In the genomic region with DNA sequence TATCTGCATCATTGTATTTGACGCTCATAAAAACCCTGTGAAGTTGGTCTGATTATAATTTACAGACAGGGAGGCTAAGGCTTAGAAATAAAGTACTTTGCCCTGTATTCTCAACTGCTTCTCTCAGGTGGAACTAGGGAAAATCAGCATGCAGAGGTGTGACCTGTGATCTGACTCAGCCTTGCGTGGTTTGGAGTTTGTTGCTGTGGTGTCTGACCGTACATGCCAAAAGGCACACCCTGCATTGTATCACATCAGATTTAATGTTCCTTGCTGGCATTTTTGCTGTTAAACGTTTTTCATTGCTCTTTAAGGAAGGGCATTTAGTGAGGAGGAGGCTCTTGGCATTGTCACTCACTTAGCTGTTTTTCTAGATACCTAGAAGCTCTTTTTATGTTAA, we compare ENCODE assay signal across 12 cellular contexts. TPM values are rescaled to one million over a fixed set of nuclear protein-coding genes. Genes with fewer than 3 reads are reported as not detected.
DNase-seq lines count a peak whose midpoint lies in the region; ATAC-seq, FAIRE-seq and TF ChIP-seq lines count a peak whose summit lies in the region.
"Had no signal": no experiment of that assay in that cellular context is flagged by ENCODE, and none has a peak within 500 bp of the region (broad histone marks: within the 10 kb centered on the region; RNA-seq: fewer than 3 reads in every experiment).

No MANE protein-coding gene starts in this region.

- H3K9me3 Mint-ChIP-seq in activated CD8-positive, alpha-beta T cell treated with anti-CD3 and anti-CD28 coated beads for 36 hours, result no peaks in the 10 kb centered on the region
- H3K9me3 Mint-ChIP-seq in activated CD8-positive, alpha-beta T cell treated with anti-CD3 and anti-CD28 coated beads, Interleukin-2, amount 10 ng/mL, durations not matched to agents 7 days and 5 days (ENCODE audit: insufficient read depth), result no peaks in the 10 kb centered on the region
- no peaks in the 10 kb centered on the region for H3K9me3 Mint-ChIP-seq in stimulated activated effector memory CD8-positive, alpha-beta T cell treated with anti-CD3 and anti-CD28 coated beads, Interleukin-12 subunit alpha, Interleukin-12 subunit beta, amount 100 ng/mL, for 72 hours
- H3K9me3 Mint-ChIP-seq: stimulated activated memory B cell treated with anti-CD40 and anti-IgM and Interleukin-4, amounts not matched to agents 10 μg/mL and 1 μg/mL and 100 μg/mL, for 72 hours had no signal

- no peaks in the 10 kb centered on the region for H3K79me2 ChIP-seq in endothelial cell of umbilical vein (ENCODE audit: control insufficient read depth, insufficient read depth, low read length)

- TF ChIP-seq POLR2A in endothelial cell of umbilical vein (IDR thresholded peaks at IDR 0.05; ENCODE audit: low read depth, low read length), result no peak

- H3K27me3 Mint-ChIP-seq in activated CD8-positive, alpha-beta T cell treated with anti-CD3 and anti-CD28 coated beads for 36 hours, result peaks cover 3% of the 10 kb centered on the region
- H3K27me3 Mint-ChIP-seq in activated CD8-positive, alpha-beta T cell treated with anti-CD3 and anti-CD28 coated beads, Interleukin-2, amount 10 ng/mL, durations not matched to agents 7 days and 5 days (ENCODE audit: low read depth), result peaks cover 9% of the 10 kb centered on the region

- no peak overlapping the region for H3K4me3 Mint-ChIP-seq in activated CD8-positive, alpha-beta T cell treated with anti-CD3 and anti-CD28 coated beads for 36 hours
- no peak overlapping the region for H3K4me3 Mint-ChIP-seq in activated CD8-positive, alpha-beta T cell treated with anti-CD3 and anti-CD28 coated beads, Interleukin-2, amount 10 ng/mL, durations not matched to agents 7 days and 5 days
- H3K4me3 Mint-ChIP-seq in stimulated activated effector memory CD8-positive, alpha-beta T cell treated with anti-CD3 and anti-CD28 coated beads, Interleukin-12 subunit alpha, Interleukin-12 subunit beta, amount 100 ng/mL, for 72 hours, result peak overlapping the region; percentile 1
- H3K4me3 Mint-ChIP-seq: stimulated activated memory B cell treated with anti-CD40 and anti-IgM and Interleukin-4, amounts not matched to agents 10 μg/mL and 1 μg/mL and 100 μg/mL, for 72 hours had no signal

- H3K4me1 ChIP-seq in endothelial cell of umbilical vein (ENCODE audit: control insufficient read depth, extremely low read depth, insufficient read depth, low read length), result no peaks in the 10 kb centered on the region
- H3K4me1 ChIP-seq: Peyer's patch had no signal

- POLR2A ChIA-PET in activated CD8-positive, alpha-beta T cell treated with anti-CD3 and anti-CD28 coated beads for 36 hours (lab: Charles Lee), result interaction anchor here (0.6 kb wide), 1 partner anchor 734 kb away, joined by 4 read pairs; no protein-coding TSS in a partner anchor
- POLR2A ChIA-PET in activated CD8-positive, alpha-beta T cell treated with anti-CD3 and anti-CD28 coated beads, Interleukin-2, amount 10 ng/mL, durations not matched to agents 7 days and 5 days (lab: Charles Lee), result no interaction called here
- POLR2A ChIA-PET in endothelial cell of umbilical vein (lab: Charles Lee), result no interaction called here

- peak; percentile 71 for FAIRE-seq in endothelial cell of umbilical vein (lab: Jason Lieb, UNC)

- H3K9me1 ChIP-seq in endothelial cell of umbilical vein (replicated peaks; ENCODE audit: control insufficient read depth, extremely low read depth, insufficient read depth, low read length), result no peaks in the 10 kb centered on the region

- H3K9ac ChIP-seq in endothelial cell of umbilical vein (replicated peaks; ENCODE audit: extremely low read depth, insufficient read depth, low read length), result no peak overlapping the region

- TF ChIP-seq CTCF in activated CD8-positive, alpha-beta T cell treated with anti-CD3 and anti-CD28 coated beads for 36 hours (IDR thresholded peaks at IDR 0.05), result no peak
- TF ChIP-seq CTCF in endothelial cell of umbilical vein (IDR thresholded peaks at IDR 0.05; ENCODE audit: extremely low read depth in 1 of 2, insufficient read depth in 1 of 2, low read depth in 1 of 2, low read length in 2 of 2), result no peak

- dilution Hi-C loops in endothelial cell of umbilical vein (cut with MboI; ENCODE audit: extremely low pct_ligation_motif_present, low sequenced_read_pairs), result no loop called here

- no peaks in the 10 kb centered on the region for H3K36me3 ChIP-seq in endothelial cell of umbilical vein (ENCODE audit: control insufficient read depth in 2 of 2, extremely low read depth in 1 of 2, insufficient read depth in 2 of 2, low read length in 2 of 2)
- H3K36me3 ChIP-seq: Peyer's patch had no signal

- no peak overlapping the region for H3K4me3 ChIP-seq in endothelial cell of umbilical vein (replicated peaks in 1 of 3; ENCODE audit: insufficient read depth in 1 of 3, low read depth in 1 of 3, low read length in 3 of 3)
- H3K4me3 ChIP-seq: Peyer's patch had no signal

- H3K27me3 ChIP-seq in endothelial cell of umbilical vein (ENCODE audit: control insufficient read depth in 2 of 2, insufficient read depth in 2 of 2, low read length in 2 of 2), result no peaks in the 10 kb centered on the region
- H3K27me3 ChIP-seq: Peyer's patch had no signal

- peak overlapping the region; percentile 31 for H2AFZ ChIP-seq in endothelial cell of umbilical vein (ENCODE audit: low read depth, low read length)

- H3K4me2 ChIP-seq in endothelial cell of umbilical vein (ENCODE audit: insufficient read depth, low read length), result no peak overlapping the region

- no peaks in the 10 kb centered on the region for H4K20me1 ChIP-seq in endothelial cell of umbilical vein (replicated peaks; ENCODE audit: control insufficient read depth, extremely low read depth, insufficient read depth, low read length)

- peak; percentile 46 for DNase-seq in activated CD8-positive, alpha-beta T cell treated with anti-CD3 and anti-CD28 coated beads for 36 hours
- DNase-seq in activated CD8-positive, alpha-beta T cell treated with anti-CD3 and anti-CD28 coated beads, Interleukin-2, amount 10 ng/mL, durations not matched to agents 7 days and 5 days, result no peak
- peak; percentile 44 for DNase-seq in LHCN-M2 (ENCODE audit: low read depth)
- no peak for DNase-seq in endothelial cell of umbilical vein (ENCODE audit: low read depth, low spot score)
- DNase-seq in stimulated activated effector memory CD8-positive, alpha-beta T cell treated with anti-CD3 and anti-CD28 coated beads, Interleukin-12 subunit alpha, Interleukin-12 subunit beta, amount 100 ng/mL, for 72 hours (ENCODE audit: low spot score in 2 of 2), result peak in 1 of 2 donors; percentile 53
- no peak for DNase-seq in NCI-H510A (lab: John Stamatoyannopoulos, UW)
- no peak for DNase-seq in SIG-M5 (lab: John Stamatoyannopoulos, UW)
- DNase-seq: central memory CD4-positive, alpha-beta T cell; hippocampal formation had no signal

- CTCF ChIA-PET in activated CD8-positive, alpha-beta T cell treated with anti-CD3 and anti-CD28 coated beads for 36 hours (lab: Charles Lee), result interaction anchor here (1.5 kb wide), 1 partner anchor 34 kb away, joined by 4 read pairs; no protein-coding TSS in a partner anchor
- CTCF ChIA-PET in activated CD8-positive, alpha-beta T cell treated with anti-CD3 and anti-CD28 coated beads, Interleukin-2, amount 10 ng/mL, durations not matched to agents 7 days and 5 days (lab: Charles Lee), result no interaction called here
- CTCF ChIA-PET in endothelial cell of umbilical vein (lab: Charles Lee), result interaction anchor here (1.0 to 1.1 kb wide), 2 partner anchors 34 to 273 kb away, joined by 3 to 6 read pairs; no protein-coding TSS in a partner anchor

- no TSS peak for BruUV-seq in endothelial cell of umbilical vein (replicated peaks; lab: Mats Ljungman, UMichigan)

- no peak overlapping the region for H3K27ac ChIP-seq in endothelial cell of umbilical vein (ENCODE audit: insufficient read depth, low read depth, low read length)
- H3K27ac ChIP-seq: Peyer's patch had no signal

- intact Hi-C loops in activated CD8-positive, alpha-beta T cell treated with anti-CD3 and anti-CD28 coated beads for 36 hours (cut with micrococcal nuclease), result no loop called here
- intact Hi-C loops in endothelial cell of umbilical vein (cut with micrococcal nuclease), result no loop called here

- H3K27ac Mint-ChIP-seq in activated CD8-positive, alpha-beta T cell treated with anti-CD3 and anti-CD28 coated beads for 36 hours, result no peak overlapping the region
- no peak overlapping the region for H3K27ac Mint-ChIP-seq in activated CD8-positive, alpha-beta T cell treated with anti-CD3 and anti-CD28 coated beads, Interleukin-2, amount 10 ng/mL, durations not matched to agents 7 days and 5 days
- H3K27ac Mint-ChIP-seq in stimulated activated effector memory CD8-positive, alpha-beta T cell treated with anti-CD3 and anti-CD28 coated beads, Interleukin-12 subunit alpha, Interleukin-12 subunit beta, amount 100 ng/mL, for 72 hours, result no peak overlapping the region
- H3K27ac Mint-ChIP-seq: stimulated activated memory B cell treated with anti-CD40 and anti-IgM and Interleukin-4, amounts not matched to agents 10 μg/mL and 1 μg/mL and 100 μg/mL, for 72 hours had no signal

- no peaks in the 10 kb centered on the region for H3K9me3 ChIP-seq in endothelial cell of umbilical vein (replicated peaks; ENCODE audit: control insufficient read depth, insufficient read depth, low read length)
- H3K9me3 ChIP-seq: Peyer's patch had no signal

- H3K36me3 Mint-ChIP-seq in activated CD8-positive, alpha-beta T cell treated with anti-CD3 and anti-CD28 coated beads for 36 hours (ENCODE audit: low read depth), result no peaks in the 10 kb centered on the region
- no peaks in the 10 kb centered on the region for H3K36me3 Mint-ChIP-seq in activated CD8-positive, alpha-beta T cell treated with anti-CD3 and anti-CD28 coated beads, Interleukin-2, amount 10 ng/mL, durations not matched to agents 7 days and 5 days (ENCODE audit: low read depth)
- no peaks in the 10 kb centered on the region for H3K36me3 Mint-ChIP-seq in stimulated activated effector memory CD8-positive, alpha-beta T cell treated with anti-CD3 and anti-CD28 coated beads, Interleukin-12 subunit alpha, Interleukin-12 subunit beta, amount 100 ng/mL, for 72 hours
- H3K36me3 Mint-ChIP-seq: stimulated activated memory B cell treated with anti-CD40 and anti-IgM and Interleukin-4, amounts not matched to agents 10 μg/mL and 1 μg/mL and 100 μg/mL, for 72 hours had no signal

- H3K4me1 Mint-ChIP-seq in activated CD8-positive, alpha-beta T cell treated with anti-CD3 and anti-CD28 coated beads for 36 hours (ENCODE audit: low read depth), result peaks cover 18% of the 10 kb centered on the region
- H3K4me1 Mint-ChIP-seq in activated CD8-positive, alpha-beta T cell treated with anti-CD3 and anti-CD28 coated beads, Interleukin-2, amount 10 ng/mL, durations not matched to agents 7 days and 5 days (ENCODE audit: low read depth), result peaks cover 12% of the 10 kb centered on the region
- peaks cover 29% of the 10 kb centered on the region for H3K4me1 Mint-ChIP-seq in stimulated activated effector memory CD8-positive, alpha-beta T cell treated with anti-CD3 and anti-CD28 coated beads, Interleukin-12 subunit alpha, Interleukin-12 subunit beta, amount 100 ng/mL, for 72 hours
- H3K4me1 Mint-ChIP-seq: stimulated activated memory B cell treated with anti-CD40 and anti-IgM and Interleukin-4, amounts not matched to agents 10 μg/mL and 1 μg/mL and 100 μg/mL, for 72 hours had no signal

- peak; percentile 70 for ATAC-seq in activated CD8-positive, alpha-beta T cell treated with anti-CD3 and anti-CD28 coated beads for 36 hours
- ATAC-seq in activated CD8-positive, alpha-beta T cell treated with anti-CD3 and anti-CD28 coated beads, Interleukin-2, amount 10 ng/mL, durations not matched to agents 7 days and 5 days, result no peak
- ATAC-seq in stimulated activated effector memory CD8-positive, alpha-beta T cell treated with anti-CD3 and anti-CD28 coated beads, Interleukin-12 subunit alpha, Interleukin-12 subunit beta, amount 100 ng/mL, for 72 hours, result peak; percentile 95
- ATAC-seq in GM18498 (IDR thresholded peaks at IDR 0.05; ENCODE audit: unreplicated experiment), result no peak
- ATAC-seq: stimulated activated memory B cell treated with anti-CD40 and anti-IgM and Interleukin-4, amounts not matched to agents 10 μg/mL and 1 μg/mL and 100 μg/mL, for 72 hours had no signal

RNA-seq across cellular contexts. Expression of a gene that starts 58.8 kb away (rescaled TPM):
- not detected for total RNA-seq in activated CD8-positive, alpha-beta T cell treated with anti-CD3 and anti-CD28 coated beads for 36 hours
- total RNA-seq in activated CD8-positive, alpha-beta T cell treated with anti-CD3 and anti-CD28 coated beads, Interleukin-2, amount 10 ng/mL, durations not matched to agents 7 days and 5 days, result not detected
- not detected in 2 replicates for total RNA-seq in LHCN-M2 (2014; rRNA removed)
- polyA plus RNA-seq in LHCN-M2 (2012), result not detected
- not detected in 2 replicates for total RNA-seq in endothelial cell of umbilical vein
- polyA plus RNA-seq in endothelial cell of umbilical vein, result 0.06 TPM in 1 of 2 replicates, not detected in the other
- not detected in 2 replicates for polyA plus RNA-seq in endothelial cell of umbilical vein (2011; cell fraction: cytosol; rRNA removed)
- not detected in 2 replicates for polyA plus RNA-seq in endothelial cell of umbilical vein (2011; cell fraction: nucleus; rRNA removed)
- 0.11 and 0.20 TPM in 2 replicates for polyA plus RNA-seq in endothelial cell of umbilical vein (2012)
- not detected in 2 replicates for polyA minus RNA-seq in endothelial cell of umbilical vein
- not detected for polyA minus RNA-seq in endothelial cell of umbilical vein (2011; cell fraction: cytosol; rRNA and poly(A)+ RNA removed)
- polyA minus RNA-seq in endothelial cell of umbilical vein (2011; cell fraction: nucleus; rRNA and poly(A)+ RNA removed), result not detected in 2 replicates

Comparison
In these comparisons a context has a peak if more than half of its experiments do, and no peak if none do; other contexts are left out.
1. ATAC-seq: peak in activated CD8-positive, alpha-beta T cell treated with anti-CD3 and anti-CD28 coated beads for 36 hours (single experiment) and stimulated activated effector memory CD8-positive, alpha-beta T cell treated with anti-CD3 and anti-CD28 coated beads, Interleukin-12 subunit alpha, Interleukin-12 subunit beta, amount 100 ng/mL, for 72 hours (single experiment); none in activated CD8-positive, alpha-beta T cell treated with anti-CD3 and anti-CD28 coated beads, Interleukin-2, amount 10 ng/mL, durations not matched to agents 7 days and 5 days (single experiment) and GM18498 (single experiment).
2. DNase-seq: peak in activated CD8-positive, alpha-beta T cell treated with anti-CD3 and anti-CD28 coated beads for 36 hours (single experiment) and LHCN-M2 (single experiment); none in activated CD8-positive, alpha-beta T cell treated with anti-CD3 and anti-CD28 coated beads, Interleukin-2, amount 10 ng/mL, durations not matched to agents 7 days and 5 days (single experiment), endothelial cell of umbilical vein (single experiment), NCI-H510A (single experiment) and SIG-M5 (single experiment).